In the genomic region with DNA sequence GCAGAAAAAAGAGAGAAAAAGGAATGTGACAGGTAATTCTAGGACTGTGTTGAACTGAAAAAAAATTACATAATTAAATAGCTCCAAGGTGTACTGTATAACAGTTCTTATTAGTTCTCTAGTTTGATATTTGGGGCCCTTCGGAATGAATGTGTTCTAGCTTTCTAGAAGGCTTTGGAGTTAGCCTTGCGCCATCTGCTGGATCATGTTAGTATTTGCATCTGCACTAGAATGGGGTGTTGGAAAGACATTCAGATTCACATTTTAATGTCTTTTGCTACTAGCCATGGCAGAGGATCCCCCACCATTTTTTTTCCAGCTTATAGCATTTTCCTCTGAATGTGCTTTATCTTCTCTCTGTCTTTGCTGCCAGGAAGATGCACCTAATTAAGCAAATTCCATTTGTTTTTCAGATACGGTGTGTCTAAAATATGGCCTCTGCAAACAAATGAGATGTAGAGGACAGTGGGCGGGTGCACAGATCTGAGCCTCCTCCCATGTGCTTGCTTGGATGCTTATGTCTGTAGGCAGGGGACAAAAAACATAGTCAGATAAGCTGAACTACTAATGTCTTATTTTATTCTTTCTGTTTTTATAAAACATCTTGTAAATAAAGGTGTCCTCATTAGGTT, we compare ENCODE assay signal across 8 cellular contexts.
DNase-seq lines count a peak whose midpoint lies in the region; ATAC-seq and TF ChIP-seq lines count a peak whose summit lies in the region.

No MANE protein-coding gene starts in this region.

- no peaks in the 10 kb centered on the region for H3K27me3 ChIP-seq in testis

- H3K27ac Mint-ChIP-seq in Calu3 (ENCODE audit: unreplicated experiment) (no peak overlapping the region), natural killer cell (no peak overlapping the region)

- no peaks in the 10 kb centered on the region for H3K27me3 Mint-ChIP-seq in Calu3 (ENCODE audit: unreplicated experiment)
- H3K27me3 Mint-ChIP-seq in natural killer cell (ENCODE audit: low read depth in 2 of 2) = peaks cover 5 to 9% of the 10 kb centered on the region in 2 donors

- BruUV-seq in Calu3 (replicated peaks; lab: Mats Ljungman, UMichigan) = no TSS peak

- intact Hi-C loops in Calu3 (cut with micrococcal nuclease; ENCODE audit: unreplicated experiment) = loop anchor here (5.0 kb wide), 1 partner anchor 130 kb away; no protein-coding TSS in a partner anchor
- intact Hi-C loops in natural killer cell (cut with micrococcal nuclease) = no loop called here
- intact Hi-C loops in testis (cut with DNase I; ENCODE audit: low total_unique reads) = no loop called here

- no peaks in the 10 kb centered on the region for H3K4me1 ChIP-seq in testis

- WGBS in testis, 2 donors = 22 to 37% methylated on average over 4 of the region's 4 CpGs

- H3K9me3 Mint-ChIP-seq in Calu3 (ENCODE audit: low read depth, unreplicated experiment) = no peaks in the 10 kb centered on the region
- no peaks in the 10 kb centered on the region for H3K9me3 Mint-ChIP-seq in natural killer cell

- DNase-seq in Calu3 (peak; percentile 57), NCI-H226 (peak; percentile 48), natural killer cell (no peak), testis (peak; percentile 72)
- DNase-seq in activated CD4-positive, alpha-beta T cell treated with anti-CD3 and anti-CD28 coated beads, Interleukin-2, amount 50 U/mL, for 1 hour = peak; percentile 20

- no peaks in the 10 kb centered on the region for H3K9me3 ChIP-seq in testis

- H3K27ac ChIP-seq in testis = peak overlapping the region in 1 of 2 donors; percentile 0

- no peak for TF ChIP-seq POLR2A in testis (IDR thresholded peaks at IDR 0.05)

- H3K36me3 ChIP-seq in testis (ENCODE audit: low read depth, missing control alignments) = no peaks in the 10 kb centered on the region

- H3K4me3 Mint-ChIP-seq in Calu3 (ENCODE audit: low read depth, unreplicated experiment) (no peak overlapping the region), natural killer cell (no peak overlapping the region)

- peak; percentile 87 for ATAC-seq in GM19351 (IDR thresholded peaks at IDR 0.05; ENCODE audit: unreplicated experiment)
- ATAC-seq in HG03354 (IDR thresholded peaks at IDR 0.05; ENCODE audit: poor library complexity, severe bottlenecking, unreplicated experiment) = peak; percentile 88
- ATAC-seq in esophagus mucosa = peak; percentile 62
- peak; percentile 58 to 69 (median 68) for ATAC-seq in natural killer cell

- H3K4me1 Mint-ChIP-seq in Calu3 (ENCODE audit: low read depth, unreplicated experiment) (no peaks in the 10 kb centered on the region), natural killer cell (no peaks in the 10 kb centered on the region)

- no peak overlapping the region for H3K4me3 ChIP-seq in testis

- no peaks in the 10 kb centered on the region for H3K36me3 Mint-ChIP-seq in Calu3 (ENCODE audit: insufficient read depth, unreplicated experiment)
- no peaks in the 10 kb centered on the region for H3K36me3 Mint-ChIP-seq in natural killer cell

- CTCF ChIA-PET in Calu3 (lab: Charles Lee) = interaction anchor here (0.9 to 1.6 kb wide), 3 partner anchors 12 to 271 kb away, joined by 3 to 5 read pairs (median 3); no protein-coding TSS in a partner anchor

- TF ChIP-seq CTCF in Calu3 (IDR thresholded peaks at IDR 0.05; ENCODE audit: unreplicated experiment) (peak; percentile 65), natural killer cell (IDR thresholded peaks at IDR 0.05) (peak; percentile 75), testis (IDR thresholded peaks at IDR 0.05) (peak; percentile 62 to 84 (median 78))
